Comparison of ENCODE assay signal across 1 cellular context in genomic region chr4:173521474-173522159, GRCh38.
TF ChIP-seq lines count a peak whose summit lies in the region.

No MANE protein-coding gene starts in this region.

TF ChIP-seq in H1, 55 proteins besides CTCF, POLR2A, EP300 and RAD21 (continued from another document):
- TF ChIP-seq EZH2 (IDR thresholded peaks at IDR 0.05; ENCODE audit: low read depth, low read length, severe bottlenecking) (peak; percentile 88), CHD7 (IDR thresholded peaks at IDR 0.05; ENCODE audit: insufficient replicate concordance, low read length) (no peak), SIRT6 (IDR thresholded peaks at IDR 0.05; ENCODE audit: low read length) (no peak), CTBP2 (IDR thresholded peaks at IDR 0.05; ENCODE audit: borderline replicate concordance, insufficient read depth, insufficient read length, low read length) (no peak), GTF2F1 (IDR thresholded peaks at IDR 0.05; ENCODE audit: borderline replicate concordance, low read depth, low read length) (no peak), RBBP5 (IDR thresholded peaks at IDR 0.05; ENCODE audit: borderline replicate concordance, low read depth, low read length) (no peak), TBP (IDR thresholded peaks at IDR 0.05; ENCODE audit: low read depth, low read length) (no peak), SUZ12 (IDR thresholded peaks at IDR 0.05; ENCODE audit: low read length) (peak; percentile 89; the same call in 1 of the 2 replicates)
